Comparison of ENCODE assay signal across 1 cellular context in the genomic region with DNA sequence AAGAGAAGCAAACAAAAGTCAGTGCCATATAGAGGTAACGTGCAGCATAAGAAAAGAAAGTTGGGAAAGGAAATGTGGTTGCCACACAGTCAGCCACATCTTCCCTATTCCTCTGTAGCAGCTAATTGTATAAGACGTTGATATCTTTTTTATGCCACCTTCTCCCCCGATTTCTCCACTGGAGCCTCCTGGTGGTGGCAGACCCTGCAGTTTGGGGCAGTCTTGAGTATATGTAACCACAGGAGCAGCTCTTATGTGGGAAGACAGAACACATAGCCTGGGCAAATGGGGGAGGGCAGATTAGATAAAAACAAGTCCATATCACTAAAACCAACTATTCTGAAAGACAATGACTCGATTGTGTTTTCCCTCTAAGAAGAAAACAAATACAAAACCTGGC.
TF ChIP-seq lines count a peak whose summit lies in the region.

No MANE protein-coding gene starts in this region.

TF ChIP-seq in IMR-90, 13 proteins besides CTCF, POLR2A, EP300 and RAD21 (continued from another document):
- TF ChIP-seq, protein P1, sequence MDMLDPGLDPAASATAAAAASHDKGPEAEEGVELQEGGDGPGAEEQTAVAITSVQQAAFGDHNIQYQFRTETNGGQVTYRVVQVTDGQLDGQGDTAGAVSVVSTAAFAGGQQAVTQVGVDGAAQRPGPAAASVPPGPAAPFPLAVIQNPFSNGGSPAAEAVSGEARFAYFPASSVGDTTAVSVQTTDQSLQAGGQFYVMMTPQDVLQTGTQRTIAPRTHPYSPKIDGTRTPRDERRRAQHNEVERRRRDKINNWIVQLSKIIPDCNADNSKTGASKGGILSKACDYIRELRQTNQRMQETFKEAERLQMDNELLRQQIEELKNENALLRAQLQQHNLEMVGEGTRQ (IDR thresholded peaks at IDR 0.05; ENCODE audit: low read depth, low read length): no peak
- TF ChIP-seq MAFK (IDR thresholded peaks at IDR 0.05; ENCODE audit: low read depth, low read length) (no peak), CHD1 (IDR thresholded peaks at IDR 0.05; ENCODE audit: low read depth, low read length) (no peak), RCOR1 (IDR thresholded peaks at IDR 0.05; ENCODE audit: insufficient replicate concordance, low read length) (no peak), CEBPB (IDR thresholded peaks at IDR 0.05; ENCODE audit: low read depth, low read length) (no peak), RFX5 (IDR thresholded peaks at IDR 0.05; ENCODE audit: low read depth, low read length) (no peak), NFE2L2 (IDR thresholded peaks at IDR 0.05; ENCODE audit: low read depth, low read length) (no peak), BHLHE40 (IDR thresholded peaks at IDR 0.05; ENCODE audit: low read depth, low read length) (no peak)
- TF ChIP-seq, protein P2, sequence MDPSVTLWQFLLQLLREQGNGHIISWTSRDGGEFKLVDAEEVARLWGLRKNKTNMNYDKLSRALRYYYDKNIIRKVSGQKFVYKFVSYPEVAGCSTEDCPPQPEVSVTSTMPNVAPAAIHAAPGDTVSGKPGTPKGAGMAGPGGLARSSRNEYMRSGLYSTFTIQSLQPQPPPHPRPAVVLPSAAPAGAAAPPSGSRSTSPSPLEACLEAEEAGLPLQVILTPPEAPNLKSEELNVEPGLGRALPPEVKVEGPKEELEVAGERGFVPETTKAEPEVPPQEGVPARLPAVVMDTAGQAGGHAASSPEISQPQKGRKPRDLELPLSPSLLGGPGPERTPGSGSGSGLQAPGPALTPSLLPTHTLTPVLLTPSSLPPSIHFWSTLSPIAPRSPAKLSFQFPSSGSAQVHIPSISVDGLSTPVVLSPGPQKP (IDR thresholded peaks at IDR 0.05; ENCODE audit: borderline replicate concordance, low read depth, low read length): no peak
